In the genomic region with DNA sequence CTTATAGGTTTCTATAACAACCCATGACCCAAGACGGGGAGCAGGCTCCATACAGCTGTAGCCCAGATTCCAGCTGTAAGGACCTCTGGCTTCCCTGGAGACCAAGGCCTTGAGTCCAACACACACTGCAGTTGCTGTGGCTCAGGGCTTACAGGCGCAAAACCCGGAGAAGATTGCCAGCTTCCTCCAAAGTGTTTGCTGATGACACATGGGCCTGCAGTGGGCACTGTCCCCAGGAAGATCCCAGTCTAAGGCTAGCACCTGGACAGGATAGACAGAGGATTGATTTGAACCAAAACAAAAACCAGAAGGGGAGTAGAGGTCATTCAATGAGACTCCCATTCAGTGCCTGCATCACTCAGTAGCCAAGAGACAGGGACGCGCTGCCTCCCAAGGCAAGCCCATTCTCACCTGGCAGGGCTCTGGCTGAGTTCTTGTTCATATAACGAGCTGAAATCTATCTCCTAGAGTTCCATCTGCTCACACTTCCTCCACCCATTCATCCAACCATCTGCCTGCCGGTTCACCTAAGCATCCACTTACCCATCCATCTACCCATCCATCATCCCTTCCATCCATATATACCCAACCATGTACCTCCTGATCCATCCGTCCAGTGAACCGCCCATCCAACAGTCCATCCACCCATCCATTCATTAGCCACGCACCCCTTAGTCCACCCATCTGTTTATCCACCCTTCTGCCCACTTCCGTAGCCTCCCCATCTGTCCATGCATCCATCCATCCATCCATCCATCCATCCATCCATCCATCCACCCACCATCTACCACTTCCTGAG, we compare ENCODE assay signal across 17 cellular contexts.
"Had no signal": no experiment of that assay in that cellular context is flagged by ENCODE, and none has a peak within 500 bp of the region (broad histone marks: within the 10 kb centered on the region; RNA-seq: fewer than 3 reads in every experiment).

No MANE protein-coding gene starts in this region.

- H3K27ac ChIP-seq: body of pancreas, foreskin keratinocyte, left lung, psoas muscle, right lobe of liver, WERI-Rb-1 had no signal

- H3K4me3 Mint-ChIP-seq: activated naive CD4-positive, alpha-beta T cell treated with anti-CD3 and anti-CD28 coated beads, Interleukin-2, amount 50 U/mL, for 24 hours; natural killer cell treated with Interleukin-12 subunit alpha and Interleukin-12 subunit beta and Interleukin-15 and Interleukin-18, amount 100 ng/mL, for 72 hours; type B pancreatic cell had no signal

- H3K4me1 ChIP-seq: body of pancreas, foreskin keratinocyte, left lung, psoas muscle, right lobe of liver had no signal

- H3K9me3 Mint-ChIP-seq: activated naive CD4-positive, alpha-beta T cell treated with anti-CD3 and anti-CD28 coated beads, Interleukin-2, amount 50 U/mL, for 24 hours; activated T-helper 2 cell treated with anti-CD3 and anti-CD28 coated beads, Interferon-gamma antibody, Interleukin-2, Interleukin-4, amounts not matched to agents 10 μg/mL and 5 μg/mL and 100 μg/mL, durations not matched to agents 14 hours and 24 hours and 36 hours; natural killer cell treated with Interleukin-12 subunit alpha and Interleukin-12 subunit beta and Interleukin-15 and Interleukin-18, amount 100 ng/mL, for 72 hours; type B pancreatic cell had no signal

- H3K4me3 ChIP-seq: body of pancreas, dorsolateral prefrontal cortex, left lung, psoas muscle, right lobe of liver had no signal

- DNase-seq: activated CD4-positive, alpha-beta T cell treated with anti-CD3 and anti-CD28 coated beads for 4 hours; cerebellar nuclear complex; foreskin keratinocyte; left lung; occipital lobe; psoas muscle; stimulated activated CD4-positive, alpha-beta T cell treated with anti-CD3 and anti-CD28 coated beads, Interleukin-2, amount 100 ng/mL, for 24 hours; stimulated activated naive CD4-positive, alpha-beta T cell; substantia nigra; WERI-Rb-1 had no signal

- H3K27ac Mint-ChIP-seq: activated naive CD4-positive, alpha-beta T cell treated with anti-CD3 and anti-CD28 coated beads, Interleukin-2, amount 50 U/mL, for 24 hours; activated T-helper 2 cell treated with anti-CD3 and anti-CD28 coated beads, Interferon-gamma antibody, Interleukin-2, Interleukin-4, amounts not matched to agents 10 μg/mL and 5 μg/mL and 100 μg/mL, durations not matched to agents 14 hours and 24 hours and 36 hours; natural killer cell treated with Interleukin-12 subunit alpha and Interleukin-12 subunit beta and Interleukin-15 and Interleukin-18, amount 100 ng/mL, for 72 hours; type B pancreatic cell had no signal

- H3K36me3 Mint-ChIP-seq: activated naive CD4-positive, alpha-beta T cell treated with anti-CD3 and anti-CD28 coated beads, Interleukin-2, amount 50 U/mL, for 24 hours; natural killer cell treated with Interleukin-12 subunit alpha and Interleukin-12 subunit beta and Interleukin-15 and Interleukin-18, amount 100 ng/mL, for 72 hours; type B pancreatic cell had no signal

- H3K4me1 Mint-ChIP-seq: activated naive CD4-positive, alpha-beta T cell treated with anti-CD3 and anti-CD28 coated beads, Interleukin-2, amount 50 U/mL, for 24 hours had no signal

- H3K36me3 ChIP-seq: left lung, right lobe of liver, WERI-Rb-1 had no signal

- H3K9me3 ChIP-seq: body of pancreas, left lung, psoas muscle, right lobe of liver had no signal

- ATAC-seq: body of pancreas; foreskin keratinocyte; left lung; natural killer cell treated with Interleukin-12 subunit alpha and Interleukin-12 subunit beta and Interleukin-15 and Interleukin-18, amount 100 ng/mL, for 72 hours; psoas muscle; right lobe of liver had no signal

- H3K27me3 ChIP-seq: body of pancreas, dorsolateral prefrontal cortex, right lobe of liver had no signal

- H3K27me3 Mint-ChIP-seq: activated naive CD4-positive, alpha-beta T cell treated with anti-CD3 and anti-CD28 coated beads, Interleukin-2, amount 50 U/mL, for 24 hours had no signal
